In the genomic region with DNA sequence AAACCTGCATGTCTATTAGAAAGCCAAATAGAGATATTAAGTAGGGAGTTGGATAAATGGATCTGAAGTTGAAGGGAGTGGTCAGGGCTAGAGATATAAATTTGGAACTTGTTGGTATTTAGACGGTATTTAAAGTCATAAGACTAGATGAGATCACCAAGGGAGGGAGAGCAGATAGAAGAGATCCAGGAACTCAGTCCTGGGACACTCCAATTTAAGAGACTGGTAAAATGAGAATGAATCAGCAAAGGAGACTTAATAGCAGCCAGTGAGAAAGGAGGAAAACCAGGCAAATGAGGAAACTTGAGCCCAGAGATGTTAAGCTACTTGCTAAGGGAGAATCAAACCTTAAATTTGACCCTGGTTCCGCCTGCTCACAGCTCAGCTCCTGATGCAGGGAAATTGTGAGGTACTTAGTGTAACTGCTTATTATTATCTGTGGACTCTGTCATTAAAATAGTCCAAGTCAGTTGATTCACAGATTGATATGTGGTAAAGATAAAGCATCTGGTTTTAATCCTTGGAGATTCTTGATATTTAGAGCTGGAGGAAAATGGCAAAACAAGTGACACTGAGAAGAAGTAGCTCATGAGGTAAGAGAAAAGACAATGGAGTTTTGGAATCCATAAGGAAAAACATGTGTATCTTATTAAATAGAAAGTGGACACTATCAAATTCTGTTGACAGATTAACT, we compare ENCODE assay signal across 16 cellular contexts. TPM values are rescaled to one million over a fixed set of nuclear protein-coding genes. Genes with fewer than 3 reads are reported as not detected.
A peak's percentile ranks its signal among the peaks of the same experiment; 100 is the strongest.
DNase-seq lines count a peak whose midpoint lies in the region; TF ChIP-seq lines count a peak whose summit lies in the region.
"Had no signal": no experiment of that assay in that cellular context is flagged by ENCODE, and none has a peak within 500 bp of the region (broad histone marks: within the 10 kb centered on the region; RNA-seq: fewer than 3 reads in every experiment).

No MANE protein-coding gene starts in this region.

- peaks cover 11% of the 10 kb centered on the region for H3K4me1 ChIP-seq in muscle layer of colon (ENCODE audit: insufficient read depth, low read length)
- H3K4me1 ChIP-seq in vagina: peaks cover 29% of the 10 kb centered on the region
- H3K4me1 ChIP-seq: parathyroid adenoma had no signal

- no peak overlapping the region for H3K9ac ChIP-seq in muscle layer of colon (ENCODE audit: low read length)
- H3K9ac ChIP-seq: parathyroid adenoma had no signal

- no peak for TF ChIP-seq POLR2A in vagina (IDR thresholded peaks at IDR 0.05)

- peaks cover 16% of the 10 kb centered on the region for H3K9me3 Mint-ChIP-seq in HFFc6

- DNase-seq in HFFc6 (peak; percentile 63), fibroblast of gingiva (ENCODE audit: low read depth) (peak; percentile 57), vagina (ENCODE audit: extremely low spot score in 2 of 2) (no peak), DMS 273 treated with DMSO at 0.1 percent for 48 hours (lab: John Stamatoyannopoulos, UW) (no peak), NCI-H1417 (lab: John Stamatoyannopoulos, UW) (no peak), NCI-H1436 (lab: John Stamatoyannopoulos, UW) (no peak)
- DNase-seq: activated CD4-positive, alpha-beta T cell treated with anti-CD3 and anti-CD28 coated beads, Interleukin-2, amount 10 ng/mL, durations not matched to agents 7 days and 5 days; activated T-cell treated with anti-CD3 and anti-CD28 coated beads, Interleukin-2, amount 50 U/mL, for 24 hours; GF-D8; NCI-H2171 treated with DMSO at 0.1 percent for 48 hours; SHP77; T-helper 9 cell had no signal

- intact Hi-C loops in vagina (cut with DNase I): no loop called here

- H3K36me3 ChIP-seq in muscle layer of colon (ENCODE audit: insufficient read depth, low read length) (no peaks in the 10 kb centered on the region), vagina (no peaks in the 10 kb centered on the region)
- H3K36me3 ChIP-seq: thoracic aorta had no signal

- H3K27ac Mint-ChIP-seq in HFFc6: no peak overlapping the region
- H3K27ac Mint-ChIP-seq: activated CD4-positive, alpha-beta T cell treated with anti-CD3 and anti-CD28 coated beads, Interleukin-2, amount 10 ng/mL, durations not matched to agents 7 days and 5 days; activated T-cell treated with anti-CD3 and anti-CD28 coated beads, Interleukin-2, amount 50 U/mL, for 24 hours; mesothelial cell of epicardium had no signal

- no peaks in the 10 kb centered on the region for H3K27me3 Mint-ChIP-seq in HFFc6 (ENCODE audit: insufficient read depth)
- H3K27me3 Mint-ChIP-seq: activated CD4-positive, alpha-beta T cell treated with anti-CD3 and anti-CD28 coated beads, Interleukin-2, amount 10 ng/mL, durations not matched to agents 7 days and 5 days had no signal

- H3K27me3 ChIP-seq in muscle layer of colon (ENCODE audit: control insufficient read depth in 1 of 2, insufficient read depth in 2 of 2, low read length in 2 of 2) (no peaks in the 10 kb centered on the region), vagina (no peaks in the 10 kb centered on the region)

- TF ChIP-seq CTCF in HFFc6 (IDR thresholded peaks at IDR 0.05) (no peak), vagina (IDR thresholded peaks at IDR 0.05) (no peak)

- peaks cover 17% of the 10 kb centered on the region for H3K36me3 Mint-ChIP-seq in HFFc6 (ENCODE audit: low read depth)
- H3K36me3 Mint-ChIP-seq: mesothelial cell of epicardium had no signal

- H3K27ac ChIP-seq in muscle layer of colon (ENCODE audit: low read depth, low read length): peak overlapping the region; percentile 0
- H3K27ac ChIP-seq in vagina: peak overlapping the region; percentile 75
- H3K27ac ChIP-seq: parathyroid adenoma had no signal

- H3K4me1 Mint-ChIP-seq in HFFc6 (ENCODE audit: low read depth): peaks cover 23% of the 10 kb centered on the region
- H3K4me1 Mint-ChIP-seq: activated CD4-positive, alpha-beta T cell treated with anti-CD3 and anti-CD28 coated beads, Interleukin-2, amount 10 ng/mL, durations not matched to agents 7 days and 5 days; mesothelial cell of epicardium had no signal

- H3K4me3 ChIP-seq in muscle layer of colon (ENCODE audit: low read depth in 1 of 2, low read length in 2 of 2) (no peak overlapping the region), vagina (no peak overlapping the region)
- H3K4me3 ChIP-seq: thoracic aorta had no signal

- no peak overlapping the region for H3K4me3 Mint-ChIP-seq in HFFc6
- H3K4me3 Mint-ChIP-seq: activated CD4-positive, alpha-beta T cell treated with anti-CD3 and anti-CD28 coated beads, Interleukin-2, amount 10 ng/mL, durations not matched to agents 7 days and 5 days; activated T-cell treated with anti-CD3 and anti-CD28 coated beads, Interleukin-2, amount 50 U/mL, for 24 hours; mesothelial cell of epicardium had no signal

- H3K9me3 ChIP-seq in muscle layer of colon (ENCODE audit: low read length) (no peaks in the 10 kb centered on the region), vagina (peaks cover 3% of the 10 kb centered on the region)

RNA-seq across cellular contexts. Expression of a gene that starts 35.7 kb away (rescaled TPM):
- 10 to 100 TPM; 12.4 to 27.8 (median 24.6) TPM for total RNA-seq in HFFc6 (2021; fragmentation: NEBNext Ultra II Directional; extraction: Animal tissue kit (Norgen Biotek cat#: 25700))
- total RNA-seq in vagina: 91.1 TPM
- total RNA-seq: activated CD4-positive, alpha-beta T cell treated with anti-CD3 and anti-CD28 coated beads, Interleukin-2, amount 10 ng/mL, durations not matched to agents 7 days and 5 days had no signal

Comparison
In these comparisons a context has a peak if more than half of its experiments do, and no peak if none do; other contexts are left out.
1. DNase-seq: peak in HFFc6 (single experiment) and fibroblast of gingiva (single experiment); none in vagina (0 of 2), DMS 273 treated with DMSO at 0.1 percent for 48 hours (single experiment), NCI-H1417 (0 of 3) and NCI-H1436 (single experiment).